16 cellular contexts compared by ENCODE assay signal in the genomic region with DNA sequence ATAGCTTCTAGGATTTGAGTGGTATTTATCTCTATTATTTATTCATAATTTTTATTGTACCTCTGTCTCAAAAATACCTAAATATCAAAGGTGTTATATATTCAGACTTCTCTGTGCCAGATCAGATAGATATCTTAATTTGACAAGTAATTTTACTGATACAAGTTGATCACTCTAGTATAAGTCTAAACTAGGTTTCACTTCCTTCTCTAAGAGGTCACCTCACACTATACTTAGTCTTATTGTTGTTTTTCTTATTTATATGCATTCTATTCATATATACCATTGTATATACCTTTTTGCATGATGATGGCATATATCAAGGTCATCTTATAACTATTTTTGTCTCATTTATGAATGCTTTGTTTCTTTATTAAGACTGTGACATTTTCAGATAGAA. TPM values are rescaled to one million over a fixed set of nuclear protein-coding genes. Genes with fewer than 3 reads are reported as not detected.
DNase-seq lines count a peak whose midpoint lies in the region; ATAC-seq and TF ChIP-seq lines count a peak whose summit lies in the region.
"Had no signal": no experiment of that assay in that cellular context is flagged by ENCODE, and none has a peak within 500 bp of the region (broad histone marks: within the 10 kb centered on the region; RNA-seq: fewer than 3 reads in every experiment).

No MANE protein-coding gene starts in this region.

- H3K9me2 ChIP-seq in OCI-LY7 (ENCODE audit: insufficient read depth, low read length), result no peaks in the 10 kb centered on the region

- no peak overlapping the region for H2AFZ ChIP-seq in OCI-LY7 (ENCODE audit: low read length)

- BruUV-seq in OCI-LY7 (replicated peaks; lab: Mats Ljungman, UMichigan) (no TSS peak), Calu3 (replicated peaks; lab: Mats Ljungman, UMichigan) (no TSS peak)

- POLR2A ChIA-PET in OCI-LY7 (lab: Charles Lee), result interaction anchor here (0.5 to 2.3 kb wide), 2 partner anchors 9 to 417 kb away, joined by 3 to 12 read pairs; no protein-coding TSS in a partner anchor

- H3K27ac ChIP-seq in OCI-LY7 (ENCODE audit: low read depth, low read length, poor library complexity, severe bottlenecking), result no peak overlapping the region
- no peak overlapping the region for H3K27ac ChIP-seq in aorta (ENCODE audit: low read depth in 1 of 2, low read length in 2 of 2)
- H3K27ac ChIP-seq: transverse colon had no signal

- H3K27me3 ChIP-seq in aorta (ENCODE audit: control insufficient read depth in 1 of 2, insufficient read depth in 2 of 2, low read length in 1 of 2), result no peaks in the 10 kb centered on the region
- H3K27me3 ChIP-seq: transverse colon had no signal

- H3K36me3 Mint-ChIP-seq in Calu3 (ENCODE audit: insufficient read depth, unreplicated experiment), result no peaks in the 10 kb centered on the region
- H3K36me3 Mint-ChIP-seq in activated T-cell treated with anti-CD3 and anti-CD28 coated beads, Interleukin-2, amount 50 U/mL, for 24 hours (ENCODE audit: low read depth), result peaks cover 52% of the 10 kb centered on the region

- TF ChIP-seq CTCF in GM20000 (IDR thresholded peaks at IDR 0.05; ENCODE audit: extremely low read depth, missing control alignments) (no peak), OCI-LY7 (conservative IDR thresholded peaks at IDR 0.05; ENCODE audit: low read length) (no peak), Calu3 (IDR thresholded peaks at IDR 0.05; ENCODE audit: unreplicated experiment) (no peak)

- H3K9me3 Mint-ChIP-seq in Calu3 (ENCODE audit: low read depth, unreplicated experiment), result no peaks in the 10 kb centered on the region
- H3K9me3 Mint-ChIP-seq in activated T-cell treated with anti-CD3 and anti-CD28 coated beads, Interleukin-2, amount 50 U/mL, for 24 hours, result peaks cover 7% of the 10 kb centered on the region

- H3K27ac Mint-ChIP-seq in Calu3 (ENCODE audit: unreplicated experiment), result no peak overlapping the region
- H3K27ac Mint-ChIP-seq in activated T-cell treated with anti-CD3 and anti-CD28 coated beads, Interleukin-2, amount 50 U/mL, for 24 hours, result no peak overlapping the region
- H3K27ac Mint-ChIP-seq: activated CD8-positive, alpha-beta memory T cell treated with anti-CD3 and anti-CD28 coated beads, Interleukin-2, amount 10 ng/mL, durations not matched to agents 7 days and 5 days; nephron had no signal

- H3K4me3 ChIP-seq in OCI-LY7 (ENCODE audit: low read depth, low read length, poor library complexity, severe bottlenecking) (no peak overlapping the region), aorta (ENCODE audit: low read length in 2 of 2) (no peak overlapping the region)
- H3K4me3 ChIP-seq: transverse colon had no signal

- DNase-seq in GM20000 (ENCODE audit: low spot score) (peak; percentile 5), OCI-LY7 (ENCODE audit: low spot score) (peak; percentile 6), Calu3 (no peak), aorta (no peak)
- no peak for DNase-seq in activated T-cell treated with anti-CD3 and anti-CD28 coated beads, Interleukin-2, amount 50 U/mL, for 24 hours
- DNase-seq: activated CD8-positive, alpha-beta memory T cell treated with anti-CD3 and anti-CD28 coated beads, Interleukin-2, amount 10 ng/mL, durations not matched to agents 7 days and 5 days; activated naive CD4-positive, alpha-beta T cell treated with Interleukin-2 at 50 U/mL for 16 hours; IMR-90; NCI-H1092 treated with DMSO at 0.1 percent for 48 hours; NCI-H345; transverse colon had no signal

- ATAC-seq in GM18505 (IDR thresholded peaks at IDR 0.05; ENCODE audit: unreplicated experiment) (peak; percentile 67), HG02885 (IDR thresholded peaks at IDR 0.05; ENCODE audit: poor library complexity, unreplicated experiment) (peak; percentile 87), GM21619 (IDR thresholded peaks at IDR 0.05; ENCODE audit: unreplicated experiment) (no peak), aorta (ENCODE audit: low FRiP score) (no peak)
- ATAC-seq: activated CD8-positive, alpha-beta memory T cell treated with anti-CD3 and anti-CD28 coated beads, Interleukin-2, amount 10 ng/mL, durations not matched to agents 7 days and 5 days had no signal

- H3K79me2 ChIP-seq in OCI-LY7 (ENCODE audit: insufficient read depth, low read depth, low read length), result no peaks in the 10 kb centered on the region

- H3K4me2 ChIP-seq in OCI-LY7 (ENCODE audit: low read length), result peak overlapping the region; percentile 24; the same call in 1 of the 2 replicates

- intact Hi-C loops in OCI-LY7 (cut with micrococcal nuclease; ENCODE audit: unreplicated experiment) (no loop called here), Calu3 (cut with micrococcal nuclease; ENCODE audit: unreplicated experiment) (no loop called here), aorta (cut with DNase I) (no loop called here)

- no peaks in the 10 kb centered on the region for H3K27me3 Mint-ChIP-seq in Calu3 (ENCODE audit: unreplicated experiment)
- H3K27me3 Mint-ChIP-seq in activated T-cell treated with anti-CD3 and anti-CD28 coated beads, Interleukin-2, amount 50 U/mL, for 24 hours, result no peaks in the 10 kb centered on the region
- H3K27me3 Mint-ChIP-seq: activated CD8-positive, alpha-beta memory T cell treated with anti-CD3 and anti-CD28 coated beads, Interleukin-2, amount 10 ng/mL, durations not matched to agents 7 days and 5 days had no signal

- H3K4me3 Mint-ChIP-seq in Calu3 (ENCODE audit: low read depth, unreplicated experiment), result no peak overlapping the region
- H3K4me3 Mint-ChIP-seq in activated T-cell treated with anti-CD3 and anti-CD28 coated beads, Interleukin-2, amount 50 U/mL, for 24 hours, result no peak overlapping the region
- H3K4me3 Mint-ChIP-seq: activated CD8-positive, alpha-beta memory T cell treated with anti-CD3 and anti-CD28 coated beads, Interleukin-2, amount 10 ng/mL, durations not matched to agents 7 days and 5 days; nephron had no signal

- no peak for TF ChIP-seq POLR2A in GM18505 (IDR thresholded peaks at IDR 0.05; ENCODE audit: borderline replicate concordance, extremely low read depth, insufficient read depth, insufficient read length)

- H3K4me1 Mint-ChIP-seq in Calu3 (ENCODE audit: low read depth, unreplicated experiment), result no peaks in the 10 kb centered on the region
- peaks cover 12% of the 10 kb centered on the region for H3K4me1 Mint-ChIP-seq in activated T-cell treated with anti-CD3 and anti-CD28 coated beads, Interleukin-2, amount 50 U/mL, for 24 hours (ENCODE audit: low read depth)
- H3K4me1 Mint-ChIP-seq: activated CD8-positive, alpha-beta memory T cell treated with anti-CD3 and anti-CD28 coated beads, Interleukin-2, amount 10 ng/mL, durations not matched to agents 7 days and 5 days; nephron had no signal

- H3K9me3 ChIP-seq in OCI-LY7 (ENCODE audit: low read length) (no peaks in the 10 kb centered on the region), aorta (ENCODE audit: control insufficient read depth, low read length) (no peaks in the 10 kb centered on the region)
- H3K9me3 ChIP-seq: transverse colon had no signal

- CTCF ChIA-PET in OCI-LY7 (lab: Charles Lee; ENCODE audit: unreplicated experiment), result no interaction called here
- CTCF ChIA-PET in Calu3 (lab: Charles Lee), result no interaction called here

- H3K4me1 ChIP-seq in OCI-LY7 (ENCODE audit: insufficient read depth, low read length, poor library complexity, severe bottlenecking), result peaks cover 15% of the 10 kb centered on the region
- no peaks in the 10 kb centered on the region for H3K4me1 ChIP-seq in aorta (ENCODE audit: control insufficient read depth in 1 of 2, insufficient read depth in 2 of 2, low read length in 2 of 2)
- H3K4me1 ChIP-seq: transverse colon had no signal

- peaks cover 6% of the 10 kb centered on the region; the same call in 1 of the 2 replicates for H3K36me3 ChIP-seq in OCI-LY7 (ENCODE audit: insufficient read depth, low read length)
- H3K36me3 ChIP-seq in aorta (ENCODE audit: control insufficient read depth in 1 of 2, insufficient read depth in 2 of 2, low read length in 1 of 2), result peaks cover 0 to 3% of the 10 kb centered on the region in 2 donors

- H4K20me1 ChIP-seq in OCI-LY7 (ENCODE audit: insufficient read depth, low read length), result no peaks in the 10 kb centered on the region

RNA-seq across cellular contexts. Expression of gene HGD, which starts 26.4 kb away (rescaled TPM):
- 0.19 TPM in 1 of 2 replicates, not detected in the other for total RNA-seq in OCI-LY7 (2014; rRNA removed; shearing (Covaris generic))
- total RNA-seq in OCI-LY7 (2022) (not detected in 2 replicates), Calu3 (2022) (23.0 and 29.5 TPM in 2 replicates), aorta (under 1 TPM in 1 of 2 donors, not detected in 1; 0.39 TPM)
- polyA plus RNA-seq in aorta, result 10 to 100 TPM in 1 of 2 donors, 1 to 10 TPM in 1; 1.2 to 10.0 TPM
- total RNA-seq: IMR-90, lower leg skin had no signal

RNA-seq across cellular contexts. Expression of gene RABL3, which starts 33.9 kb away (rescaled TPM):
- 7.7 and 15.7 TPM in 2 replicates for total RNA-seq in OCI-LY7 (2014; rRNA removed; shearing (Covaris generic))
- total RNA-seq in OCI-LY7 (2022) (22.8 and 27.9 TPM in 2 replicates), Calu3 (2022) (14.6 and 16.9 TPM in 2 replicates), aorta (10 to 100 TPM; 16.6 to 20.4 TPM)
- 1 to 10 TPM; 6.9 to 8.9 TPM for polyA plus RNA-seq in aorta

RNA-seq across cellular contexts. Expression of gene GTF2E1, which starts 34.1 kb away (rescaled TPM):
- total RNA-seq in OCI-LY7 (2014; rRNA removed; shearing (Covaris generic)), result 14.8 and 16.3 TPM in 2 replicates
- total RNA-seq in OCI-LY7 (2022) (37.8 and 40.8 TPM in 2 replicates), Calu3 (2022) (22.9 and 26.1 TPM in 2 replicates), aorta (10 to 100 TPM; 11.9 to 15.8 TPM)
- polyA plus RNA-seq in aorta, result 1 to 10 TPM; 4.3 to 4.8 TPM

Comparison
In these comparisons a context has a peak if more than half of its experiments do, and no peak if none do; other contexts are left out.
1. ATAC-seq: peak in GM18505 (single experiment) and HG02885 (single experiment); none in GM21619 (single experiment) and aorta (single experiment).
2. DNase-seq: peak in GM20000 (single experiment) and OCI-LY7 (single experiment); none in Calu3 (single experiment), activated T-cell treated with anti-CD3 and anti-CD28 coated beads, Interleukin-2, amount 50 U/mL, for 24 hours (single experiment) and aorta (0 of 2).
3. RNA of gene HGD, which starts 26.4 kb away (total RNA-seq): 23.0 to 29.5 TPM in Calu3; 0.39 TPM in aorta and 0.19 TPM in OCI-LY7; every median in the first group is over 10 times any median in the second.